1 cellular context compared by ENCODE assay signal in the genomic region with DNA sequence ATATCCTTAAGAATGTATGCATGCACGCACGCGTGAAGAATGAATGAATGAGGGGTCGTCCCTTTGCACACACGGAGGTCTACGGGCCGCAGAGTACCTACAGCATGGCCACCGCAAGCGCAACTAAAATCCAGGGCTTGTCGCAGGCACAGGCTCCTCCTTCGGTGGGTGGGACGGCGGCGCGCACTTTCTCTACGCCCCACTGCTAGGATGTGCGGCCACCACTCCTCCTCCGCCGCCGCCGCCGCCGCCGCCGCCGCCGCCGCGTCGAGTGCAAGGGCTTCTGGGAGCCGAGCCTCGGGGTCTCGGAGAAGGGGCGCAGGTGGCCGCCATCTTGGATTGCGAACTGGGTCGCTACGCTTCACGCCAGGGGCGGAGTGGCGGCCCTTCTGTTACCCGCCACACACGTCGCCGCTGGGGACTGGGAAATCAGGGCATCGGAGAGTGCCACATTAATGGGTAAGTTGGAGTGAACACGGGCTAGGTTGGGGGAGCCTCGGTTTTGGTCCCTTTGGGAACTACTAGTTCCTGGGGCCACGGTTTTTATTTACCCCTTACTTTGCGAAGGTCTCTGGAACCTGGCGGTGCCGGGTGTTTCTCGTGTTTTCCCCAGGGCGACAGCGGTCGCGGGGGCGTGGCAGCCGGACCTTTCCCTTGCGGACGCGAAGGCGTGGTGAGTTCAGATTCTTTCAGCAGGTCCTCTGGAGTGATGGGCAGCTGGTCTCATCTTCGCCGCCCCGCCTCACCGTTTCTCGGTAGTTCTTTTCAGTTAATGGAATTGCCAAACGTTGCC.
TF ChIP-seq lines count a peak whose summit lies in the region.

KPNA5 (plus strand) TSS at position 332 of the 793 bp plus-strand sequence; CDS start at position 456, 124 bp downstream.

TF ChIP-seq in GM12878, 131 proteins besides CTCF, POLR2A, EP300 and RAD21 (continued from another document):
- TF ChIP-seq, protein P1, sequence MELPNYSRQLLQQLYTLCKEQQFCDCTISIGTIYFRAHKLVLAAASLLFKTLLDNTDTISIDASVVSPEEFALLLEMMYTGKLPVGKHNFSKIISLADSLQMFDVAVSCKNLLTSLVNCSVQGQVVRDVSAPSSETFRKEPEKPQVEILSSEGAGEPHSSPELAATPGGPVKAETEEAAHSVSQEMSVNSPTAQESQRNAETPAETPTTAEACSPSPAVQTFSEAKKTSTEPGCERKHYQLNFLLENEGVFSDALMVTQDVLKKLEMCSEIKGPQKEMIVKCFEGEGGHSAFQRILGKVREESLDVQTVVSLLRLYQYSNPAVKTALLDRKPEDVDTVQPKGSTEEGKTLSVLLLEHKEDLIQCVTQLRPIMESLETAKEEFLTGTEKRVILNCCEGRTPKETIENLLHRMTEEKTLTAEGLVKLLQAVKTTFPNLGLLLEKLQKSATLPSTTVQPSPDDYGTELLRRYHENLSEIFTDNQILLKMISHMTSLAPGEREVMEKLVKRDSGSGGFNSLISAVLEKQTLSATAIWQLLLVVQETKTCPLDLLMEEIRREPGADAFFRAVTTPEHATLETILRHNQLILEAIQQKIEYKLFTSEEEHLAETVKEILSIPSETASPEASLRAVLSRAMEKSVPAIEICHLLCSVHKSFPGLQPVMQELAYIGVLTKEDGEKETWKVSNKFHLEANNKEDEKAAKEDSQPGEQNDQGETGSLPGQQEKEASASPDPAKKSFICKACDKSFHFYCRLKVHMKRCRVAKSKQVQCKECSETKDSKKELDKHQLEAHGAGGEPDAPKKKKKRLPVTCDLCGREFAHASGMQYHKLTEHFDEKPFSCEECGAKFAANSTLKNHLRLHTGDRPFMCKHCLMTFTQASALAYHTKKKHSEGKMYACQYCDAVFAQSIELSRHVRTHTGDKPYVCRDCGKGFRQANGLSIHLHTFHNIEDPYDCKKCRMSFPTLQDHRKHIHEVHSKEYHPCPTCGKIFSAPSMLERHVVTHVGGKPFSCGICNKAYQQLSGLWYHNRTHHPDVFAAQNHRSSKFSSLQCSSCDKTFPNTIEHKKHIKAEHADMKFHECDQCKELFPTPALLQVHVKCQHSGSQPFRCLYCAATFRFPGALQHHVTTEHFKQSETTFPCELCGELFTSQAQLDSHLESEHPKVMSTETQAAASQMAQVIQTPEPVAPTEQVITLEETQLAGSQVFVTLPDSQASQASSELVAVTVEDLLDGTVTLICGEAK (IDR thresholded peaks at IDR 0.05; ENCODE audit: borderline replicate concordance), result no peak
- TF ChIP-seq, protein P2, sequence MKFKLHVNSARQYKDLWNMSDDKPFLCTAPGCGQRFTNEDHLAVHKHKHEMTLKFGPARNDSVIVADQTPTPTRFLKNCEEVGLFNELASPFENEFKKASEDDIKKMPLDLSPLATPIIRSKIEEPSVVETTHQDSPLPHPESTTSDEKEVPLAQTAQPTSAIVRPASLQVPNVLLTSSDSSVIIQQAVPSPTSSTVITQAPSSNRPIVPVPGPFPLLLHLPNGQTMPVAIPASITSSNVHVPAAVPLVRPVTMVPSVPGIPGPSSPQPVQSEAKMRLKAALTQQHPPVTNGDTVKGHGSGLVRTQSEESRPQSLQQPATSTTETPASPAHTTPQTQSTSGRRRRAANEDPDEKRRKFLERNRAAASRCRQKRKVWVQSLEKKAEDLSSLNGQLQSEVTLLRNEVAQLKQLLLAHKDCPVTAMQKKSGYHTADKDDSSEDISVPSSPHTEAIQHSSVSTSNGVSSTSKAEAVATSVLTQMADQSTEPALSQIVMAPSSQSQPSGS (IDR thresholded peaks at IDR 0.05; ENCODE audit: low read length), result no peak
- no peak for TF ChIP-seq SPI1 (IDR thresholded peaks at IDR 0.05; ENCODE audit: borderline replicate concordance, insufficient read depth, low read depth, low read length)
- peak; percentile 64 for TF ChIP-seq SMARCA5 (IDR thresholded peaks at IDR 0.05)
- TF ChIP-seq NRF1 (conservative IDR thresholded peaks at IDR 0.05; ENCODE audit: low read depth, low read length), result peak; percentile 15; the same call in 1 of the 2 replicates
- no peak for TF ChIP-seq ZSCAN29 (IDR thresholded peaks at IDR 0.05)
- TF ChIP-seq RB1 (IDR thresholded peaks at IDR 0.05; ENCODE audit: borderline replicate concordance), result 0 out of 2 replicates have a peak, but pooled peaks have one; percentile 38
- TF ChIP-seq FOXK2 (IDR thresholded peaks at IDR 0.05), result no peak
- no peak for TF ChIP-seq SIX5 (IDR thresholded peaks at IDR 0.05; ENCODE audit: low read depth, low read length, severe bottlenecking)
- peak; percentile 1; the same call in 1 of the 2 replicates for TF ChIP-seq TCF12 (IDR thresholded peaks at IDR 0.05; ENCODE audit: low read depth, low read length)
- TF ChIP-seq, protein P3, sequence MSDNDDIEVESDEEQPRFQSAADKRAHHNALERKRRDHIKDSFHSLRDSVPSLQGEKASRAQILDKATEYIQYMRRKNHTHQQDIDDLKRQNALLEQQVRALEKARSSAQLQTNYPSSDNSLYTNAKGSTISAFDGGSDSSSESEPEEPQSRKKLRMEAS (IDR thresholded peaks at IDR 0.05; ENCODE audit: low read depth, low read length), result peak; percentile 23; the same call in 1 of the 2 replicates
- TF ChIP-seq YY1 (IDR thresholded peaks at IDR 0.05; ENCODE audit: low read depth, low read length), result peak; percentile 99
- no peak for TF ChIP-seq JUND (IDR thresholded peaks at IDR 0.05; ENCODE audit: low read depth, low read length)
- TF ChIP-seq, protein P4, sequence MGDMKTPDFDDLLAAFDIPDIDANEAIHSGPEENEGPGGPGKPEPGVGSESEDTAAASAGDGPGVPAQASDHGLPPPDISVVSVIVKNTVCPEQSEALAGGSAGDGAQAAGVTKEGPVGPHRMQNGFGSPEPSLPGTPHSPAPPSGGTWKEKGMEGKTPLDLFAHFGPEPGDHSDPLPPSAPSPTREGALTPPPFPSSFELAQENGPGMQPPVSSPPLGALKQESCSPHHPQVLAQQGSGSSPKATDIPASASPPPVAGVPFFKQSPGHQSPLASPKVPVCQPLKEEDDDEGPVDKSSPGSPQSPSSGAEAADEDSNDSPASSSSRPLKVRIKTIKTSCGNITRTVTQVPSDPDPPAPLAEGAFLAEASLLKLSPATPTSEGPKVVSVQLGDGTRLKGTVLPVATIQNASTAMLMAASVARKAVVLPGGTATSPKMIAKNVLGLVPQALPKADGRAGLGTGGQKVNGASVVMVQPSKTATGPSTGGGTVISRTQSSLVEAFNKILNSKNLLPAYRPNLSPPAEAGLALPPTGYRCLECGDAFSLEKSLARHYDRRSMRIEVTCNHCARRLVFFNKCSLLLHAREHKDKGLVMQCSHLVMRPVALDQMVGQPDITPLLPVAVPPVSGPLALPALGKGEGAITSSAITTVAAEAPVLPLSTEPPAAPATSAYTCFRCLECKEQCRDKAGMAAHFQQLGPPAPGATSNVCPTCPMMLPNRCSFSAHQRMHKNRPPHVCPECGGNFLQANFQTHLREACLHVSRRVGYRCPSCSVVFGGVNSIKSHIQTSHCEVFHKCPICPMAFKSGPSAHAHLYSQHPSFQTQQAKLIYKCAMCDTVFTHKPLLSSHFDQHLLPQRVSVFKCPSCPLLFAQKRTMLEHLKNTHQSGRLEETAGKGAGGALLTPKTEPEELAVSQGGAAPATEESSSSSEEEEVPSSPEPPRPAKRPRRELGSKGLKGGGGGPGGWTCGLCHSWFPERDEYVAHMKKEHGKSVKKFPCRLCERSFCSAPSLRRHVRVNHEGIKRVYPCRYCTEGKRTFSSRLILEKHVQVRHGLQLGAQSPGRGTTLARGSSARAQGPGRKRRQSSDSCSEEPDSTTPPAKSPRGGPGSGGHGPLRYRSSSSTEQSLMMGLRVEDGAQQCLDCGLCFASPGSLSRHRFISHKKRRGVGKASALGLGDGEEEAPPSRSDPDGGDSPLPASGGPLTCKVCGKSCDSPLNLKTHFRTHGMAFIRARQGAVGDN (IDR thresholded peaks at IDR 0.05), result peak; percentile 88
- 0 out of 2 replicates have a peak, but pooled peaks have one; percentile 40 for TF ChIP-seq LARP7 (IDR thresholded peaks at IDR 0.05)
- no peak for TF ChIP-seq EZH2 (IDR thresholded peaks at IDR 0.05; ENCODE audit: borderline replicate concordance, control insufficient read depth, low read depth, low read length)
- TF ChIP-seq ZNF592 (IDR thresholded peaks at IDR 0.05), result peak; percentile 10; the same call in 1 of the 2 replicates
- TF ChIP-seq, protein P5, sequence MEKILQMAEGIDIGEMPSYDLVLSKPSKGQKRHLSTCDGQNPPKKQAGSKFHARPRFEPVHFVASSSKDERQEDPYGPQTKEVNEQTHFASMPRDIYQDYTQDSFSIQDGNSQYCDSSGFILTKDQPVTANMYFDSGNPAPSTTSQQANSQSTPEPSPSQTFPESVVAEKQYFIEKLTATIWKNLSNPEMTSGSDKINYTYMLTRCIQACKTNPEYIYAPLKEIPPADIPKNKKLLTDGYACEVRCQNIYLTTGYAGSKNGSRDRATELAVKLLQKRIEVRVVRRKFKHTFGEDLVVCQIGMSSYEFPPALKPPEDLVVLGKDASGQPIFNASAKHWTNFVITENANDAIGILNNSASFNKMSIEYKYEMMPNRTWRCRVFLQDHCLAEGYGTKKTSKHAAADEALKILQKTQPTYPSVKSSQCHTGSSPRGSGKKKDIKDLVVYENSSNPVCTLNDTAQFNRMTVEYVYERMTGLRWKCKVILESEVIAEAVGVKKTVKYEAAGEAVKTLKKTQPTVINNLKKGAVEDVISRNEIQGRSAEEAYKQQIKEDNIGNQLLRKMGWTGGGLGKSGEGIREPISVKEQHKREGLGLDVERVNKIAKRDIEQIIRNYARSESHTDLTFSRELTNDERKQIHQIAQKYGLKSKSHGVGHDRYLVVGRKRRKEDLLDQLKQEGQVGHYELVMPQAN (conservative IDR thresholded peaks at IDR 0.05), result peak; percentile 75
- no peak for TF ChIP-seq ATF7 (IDR thresholded peaks at IDR 0.05; ENCODE audit: low read depth)
- TF ChIP-seq PKNOX1 (IDR thresholded peaks at IDR 0.05), result peak; percentile 79
- no peak for TF ChIP-seq KAT2A (conservative IDR thresholded peaks at IDR 0.05; ENCODE audit: control insufficient read depth, low read depth, low read length)
- TF ChIP-seq FOS (IDR thresholded peaks at IDR 0.05; ENCODE audit: borderline replicate concordance, extremely low read depth, insufficient read length), result no peak
- TF ChIP-seq MXI1 (IDR thresholded peaks at IDR 0.05; ENCODE audit: low read depth, low read length), result peak; percentile 61
- TF ChIP-seq BHLHE40 (IDR thresholded peaks at IDR 0.05; ENCODE audit: borderline replicate concordance in 1 of 2, low read depth in 2 of 2, low read length in 1 of 2), result peak in 1 of 2 experiments; percentile 60; a peak in 1 of 4 replicates
- TF ChIP-seq, protein P6, sequence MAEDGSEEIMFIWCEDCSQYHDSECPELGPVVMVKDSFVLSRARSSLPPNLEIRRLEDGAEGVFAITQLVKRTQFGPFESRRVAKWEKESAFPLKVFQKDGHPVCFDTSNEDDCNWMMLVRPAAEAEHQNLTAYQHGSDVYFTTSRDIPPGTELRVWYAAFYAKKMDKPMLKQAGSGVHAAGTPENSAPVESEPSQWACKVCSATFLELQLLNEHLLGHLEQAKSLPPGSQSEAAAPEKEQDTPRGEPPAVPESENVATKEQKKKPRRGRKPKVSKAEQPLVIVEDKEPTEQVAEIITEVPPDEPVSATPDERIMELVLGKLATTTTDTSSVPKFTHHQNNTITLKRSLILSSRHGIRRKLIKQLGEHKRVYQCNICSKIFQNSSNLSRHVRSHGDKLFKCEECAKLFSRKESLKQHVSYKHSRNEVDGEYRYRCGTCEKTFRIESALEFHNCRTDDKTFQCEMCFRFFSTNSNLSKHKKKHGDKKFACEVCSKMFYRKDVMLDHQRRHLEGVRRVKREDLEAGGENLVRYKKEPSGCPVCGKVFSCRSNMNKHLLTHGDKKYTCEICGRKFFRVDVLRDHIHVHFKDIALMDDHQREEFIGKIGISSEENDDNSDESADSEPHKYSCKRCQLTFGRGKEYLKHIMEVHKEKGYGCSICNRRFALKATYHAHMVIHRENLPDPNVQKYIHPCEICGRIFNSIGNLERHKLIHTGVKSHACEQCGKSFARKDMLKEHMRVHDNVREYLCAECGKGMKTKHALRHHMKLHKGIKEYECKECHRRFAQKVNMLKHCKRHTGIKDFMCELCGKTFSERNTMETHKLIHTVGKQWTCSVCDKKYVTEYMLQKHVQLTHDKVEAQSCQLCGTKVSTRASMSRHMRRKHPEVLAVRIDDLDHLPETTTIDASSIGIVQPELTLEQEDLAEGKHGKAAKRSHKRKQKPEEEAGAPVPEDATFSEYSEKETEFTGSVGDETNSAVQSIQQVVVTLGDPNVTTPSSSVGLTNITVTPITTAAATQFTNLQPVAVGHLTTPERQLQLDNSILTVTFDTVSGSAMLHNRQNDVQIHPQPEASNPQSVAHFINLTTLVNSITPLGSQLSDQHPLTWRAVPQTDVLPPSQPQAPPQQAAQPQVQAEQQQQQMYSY (CRISPR knock-in tag; IDR thresholded peaks at IDR 0.05), result no peak
